ENCODE assay signal across 1 cellular context in genomic region chr17:8214000-8214399, GRCh38. TPM values are rescaled to one million over a fixed set of nuclear protein-coding genes. Genes with fewer than 3 reads are reported as not detected.
"Had no signal": no experiment of that assay in that cellular context is flagged by ENCODE, and none has a peak within 500 bp of the region (broad histone marks: within the 10 kb centered on the region; RNA-seq: fewer than 3 reads in every experiment).

No MANE protein-coding gene starts in this region.

RNA-seq across cellular contexts. Expression of gene AURKB, which starts 3.6 kb away (rescaled TPM):
- total RNA-seq: vagina had no signal
